ENCODE assay signal across 6 cellular contexts in genomic region chr22:38699784-38700183, GRCh38. TPM values are rescaled to one million over a fixed set of nuclear protein-coding genes. Genes with fewer than 3 reads are reported as not detected.
DNase-seq lines count a peak whose midpoint lies in the region; ATAC-seq and TF ChIP-seq lines count a peak whose summit lies in the region.

No MANE protein-coding gene starts in this region.

- no peaks in the 10 kb centered on the region for H3K9me3 ChIP-seq in duodenal mucosa (ENCODE audit: control insufficient read depth in 1 of 2, low read length in 2 of 2)
- H3K9me3 ChIP-seq in psoas muscle, result no peaks in the 10 kb centered on the region

- H3K27ac ChIP-seq in duodenal mucosa (ENCODE audit: low read depth, low read length) (peak overlapping the region; percentile 97), psoas muscle (peak overlapping the region; percentile 98)

- H3K9ac ChIP-seq in duodenal mucosa (ENCODE audit: low read depth in 1 of 2, low read length in 2 of 2), result peak overlapping the region; percentile 88 to 98

- H3K36me3 ChIP-seq in duodenal mucosa (ENCODE audit: control insufficient read depth in 1 of 2, insufficient read depth in 2 of 2, low read length in 2 of 2) (no peaks in the 10 kb centered on the region), psoas muscle (ENCODE audit: insufficient read depth in 1 of 2, low read depth in 1 of 2) (peaks cover 4 to 24% of the 10 kb centered on the region in 2 donors)

- 23 to 27% (median 24%) methylated on average over 6 of the region's 6 CpGs for WGBS in psoas muscle, 3 donors

- intact Hi-C loops in psoas muscle (cut with DNase I), result no loop called here

- peak; percentile 22 for DNase-seq in DMS53 (lab: John Stamatoyannopoulos, UW)
- DNase-seq in DMS53 treated with DMSO at 0.1 percent for 48 hours (lab: John Stamatoyannopoulos, UW; ENCODE audit: unreplicated experiment), result no peak
- DNase-seq in psoas muscle, result no peak
- no peak for DNase-seq in SHP77 treated with DMSO at 0.1 percent for 48 hours (lab: John Stamatoyannopoulos, UW)
- DNase-seq in COR-L47 (lab: John Stamatoyannopoulos, UW), result no peak

- peak overlapping the region; percentile 65 to 75 for H3K4me3 ChIP-seq in duodenal mucosa (ENCODE audit: low read depth in 1 of 2, low read length in 2 of 2)
- peak overlapping the region; percentile 94 for H3K4me3 ChIP-seq in psoas muscle

- no peak for TF ChIP-seq CTCF in psoas muscle (IDR thresholded peaks at IDR 0.05)

- ATAC-seq in psoas muscle, result no peak

- H3K27me3 ChIP-seq in duodenal mucosa (ENCODE audit: control insufficient read depth in 1 of 2, insufficient read depth in 2 of 2, low read length in 2 of 2) (no peaks in the 10 kb centered on the region), psoas muscle (ENCODE audit: insufficient read depth in 3 of 3, low read length in 2 of 3) (no peaks in the 10 kb centered on the region)

- peaks cover 48 to 49% of the 10 kb centered on the region in 2 donors for H3K4me1 ChIP-seq in duodenal mucosa (ENCODE audit: control insufficient read depth in 1 of 2, insufficient read depth in 2 of 2, low read length in 2 of 2)
- H3K4me1 ChIP-seq in psoas muscle, result peaks cover 49% of the 10 kb centered on the region

RNA-seq across cellular contexts. Expression of gene JOSD1, which starts 1.0 kb away (rescaled TPM):
- 10 to 100 TPM; 16.7 to 27.6 (median 24.4) TPM for total RNA-seq in psoas muscle
- 10 to 100 TPM; 14.3 to 58.5 (median 37.5) TPM for polyA plus RNA-seq in psoas muscle

RNA-seq across cellular contexts. Expression of gene GTPBP1, which starts 6.0 kb away (rescaled TPM):
- 10 to 100 TPM; 19.3 to 46.1 (median 41.1) TPM for total RNA-seq in psoas muscle
- polyA plus RNA-seq in psoas muscle, result 10 to 100 TPM; 16.4 to 24.3 (median 17.4) TPM

RNA-seq across cellular contexts. Expression of gene TOMM22, which starts 18.0 kb away (rescaled TPM):
- 10 to 100 TPM; 56.9 to 80.7 (median 64.5) TPM for total RNA-seq in psoas muscle
- polyA plus RNA-seq in psoas muscle, result 100 to 1,000 TPM in 1 of 3 donors, 10 to 100 TPM in 2; 39.5 to 125 (median 74.7) TPM

RNA-seq across cellular contexts. Expression of gene CBY1, which starts 43.3 kb away (rescaled TPM):
- total RNA-seq in psoas muscle, result 10 to 100 TPM; 15.4 to 22.9 (median 16.5) TPM
- polyA plus RNA-seq in psoas muscle, result 10 to 100 TPM; 22.8 to 39.5 (median 24.5) TPM

RNA-seq across cellular contexts. Expression of gene FAM227A, which starts 43.6 kb away (rescaled TPM):
- under 1 TPM; 0.05 to 0.34 (median 0.24) TPM for total RNA-seq in psoas muscle
- under 1 TPM; 0.03 to 0.32 (median 0.05) TPM for polyA plus RNA-seq in psoas muscle
